19 cellular contexts compared by ENCODE assay signal in the genomic region with DNA sequence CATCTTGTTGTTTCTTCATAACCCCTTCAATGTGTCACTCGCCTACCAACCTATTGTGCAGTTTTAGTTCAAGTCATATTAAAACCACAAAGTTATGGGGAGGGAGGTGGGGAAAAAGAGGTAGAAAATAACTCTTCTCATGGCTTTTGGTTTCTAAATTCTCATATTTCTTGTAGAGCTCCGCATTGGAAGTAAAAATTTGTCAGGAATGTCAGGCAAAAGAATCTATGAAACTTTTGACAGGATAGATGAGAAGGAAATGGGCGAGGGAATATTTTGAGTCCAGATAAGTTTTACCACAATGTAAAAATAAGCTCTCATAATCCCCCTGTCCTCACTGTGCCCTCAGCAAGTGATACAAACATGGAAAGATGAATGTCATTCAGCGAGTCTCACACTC.
A peak's percentile ranks its signal among the peaks of the same experiment; 100 is the strongest.
DNase-seq lines count a peak whose midpoint lies in the region; ATAC-seq and TF ChIP-seq lines count a peak whose summit lies in the region.
"Had no signal": no experiment of that assay in that cellular context is flagged by ENCODE, and none has a peak within 500 bp of the region (broad histone marks: within the 10 kb centered on the region; RNA-seq: fewer than 3 reads in every experiment).

No MANE protein-coding gene starts in this region.

- H3K4me3 ChIP-seq in OCI-LY1 (ENCODE audit: low read depth, low read length, poor library complexity, severe bottlenecking) = no peak overlapping the region
- H3K4me3 ChIP-seq in smooth muscle cell = no peak overlapping the region
- H3K4me3 ChIP-seq: BLaER1, HAP-1 had no signal

- peaks cover 2% of the 10 kb centered on the region for H3K9me3 Mint-ChIP-seq in chondrocyte (ENCODE audit: low read depth)
- H3K9me3 Mint-ChIP-seq in nephron = peaks cover 7% of the 10 kb centered on the region
- H3K9me3 Mint-ChIP-seq: CD8-positive, alpha-beta T cell; HFFc6 had no signal

- 63% methylated on average over 4 of the region's 4 CpGs for WGBS in smooth muscle cell (ENCODE audit: low lambda C conversion rate)

- no peaks in the 10 kb centered on the region for H3K27me3 Mint-ChIP-seq in chondrocyte (ENCODE audit: low read depth)
- no peaks in the 10 kb centered on the region for H3K27me3 Mint-ChIP-seq in nephron (ENCODE audit: low read depth)
- H3K27me3 Mint-ChIP-seq: B cell had no signal

- no peak overlapping the region for H3K4me3 Mint-ChIP-seq in chondrocyte (ENCODE audit: unreplicated experiment)
- H3K4me3 Mint-ChIP-seq in nephron = peak overlapping the region in 1 of 3 experiments; percentile 3
- H3K4me3 Mint-ChIP-seq: B cell; CD4-positive, CD25-positive, alpha-beta regulatory T cell; CD8-positive, alpha-beta T cell; HFFc6 had no signal

- H3K79me2 ChIP-seq in OCI-LY1 (ENCODE audit: insufficient read depth, low read length) (no peaks in the 10 kb centered on the region), smooth muscle cell (ENCODE audit: low read depth) (no peaks in the 10 kb centered on the region)

- H3K9ac ChIP-seq in OCI-LY1 (ENCODE audit: low read length) (no peak overlapping the region; the same call in 1 of the 2 replicates), smooth muscle cell (ENCODE audit: low read depth) (no peak overlapping the region)
- H3K9ac ChIP-seq: BLaER1 had no signal

- H3K4me2 ChIP-seq in OCI-LY1 (ENCODE audit: low read length) = no peak overlapping the region
- H3K4me2 ChIP-seq in smooth muscle cell = peak overlapping the region; percentile 8
- H3K4me2 ChIP-seq: BLaER1 had no signal

- H2AFZ ChIP-seq in OCI-LY1 (ENCODE audit: low read length) (no peak overlapping the region), smooth muscle cell (ENCODE audit: low read depth) (no peak overlapping the region)

- H3K27ac Mint-ChIP-seq in chondrocyte (ENCODE audit: unreplicated experiment) (peak overlapping the region; percentile 28), nephron (peak overlapping the region in 2 of 3 experiments; percentile 27 to 64)
- H3K27ac Mint-ChIP-seq: B cell; CD4-positive, CD25-positive, alpha-beta regulatory T cell; CD8-positive, alpha-beta T cell; HFFc6 had no signal

- no peaks in the 10 kb centered on the region for H3K9me2 ChIP-seq in OCI-LY1 (ENCODE audit: low read depth, low read length)

- H3K36me3 Mint-ChIP-seq in chondrocyte (ENCODE audit: low read depth) (no peaks in the 10 kb centered on the region), nephron (ENCODE audit: low read depth) (peaks cover 5% of the 10 kb centered on the region)
- H3K36me3 Mint-ChIP-seq: CD8-positive, alpha-beta T cell had no signal

- H4K20me1 ChIP-seq in OCI-LY1 (ENCODE audit: insufficient read depth, low read length) (no peaks in the 10 kb centered on the region), smooth muscle cell (ENCODE audit: low read depth) (no peaks in the 10 kb centered on the region)
- H4K20me1 ChIP-seq: BLaER1 had no signal

- H3K4me1 ChIP-seq in OCI-LY1 (ENCODE audit: insufficient read depth, low read length, severe bottlenecking) = peaks cover 37% of the 10 kb centered on the region
- H3K4me1 ChIP-seq in smooth muscle cell (ENCODE audit: low read depth) = no peaks in the 10 kb centered on the region
- H3K4me1 ChIP-seq: Caco-2, HAP-1 had no signal

- H3F3A ChIP-seq in OCI-LY1 (ENCODE audit: insufficient read depth, low read length) (no peaks in the 10 kb centered on the region), smooth muscle cell (ENCODE audit: low read depth) (no peaks in the 10 kb centered on the region)

- H3K27ac ChIP-seq in OCI-LY1 (ENCODE audit: low read depth, low read length, poor library complexity, severe bottlenecking) (peak overlapping the region; percentile 64), smooth muscle cell (ENCODE audit: low read depth) (no peak overlapping the region)
- H3K27ac ChIP-seq: 22Rv1, BLaER1, C4-2B had no signal

- DNase-seq in chondrocyte (ENCODE audit: low spot score) (no peak), smooth muscle cell (lab: John Stamatoyannopoulos, UW; ENCODE audit: unreplicated experiment) (no peak), NCI-H82 treated with DMSO at 0.1 percent for 48 hours (lab: John Stamatoyannopoulos, UW; ENCODE audit: unreplicated experiment) (no peak)
- DNase-seq: Caco-2; CD4-positive, CD25-positive, alpha-beta regulatory T cell; CD8-positive, alpha-beta T cell; DMS153; DND-41; GOT3; HFFc6 had no signal

- no peak for TF ChIP-seq CTCF in OCI-LY1 (IDR thresholded peaks at IDR 0.05; ENCODE audit: low read length)
- no peak for TF ChIP-seq CTCF in chondrocyte (IDR thresholded peaks at IDR 0.05)
- no peak for TF ChIP-seq CTCF in nephron (IDR thresholded peaks at IDR 0.05; ENCODE audit: unreplicated experiment in 3 of 3)
- TF ChIP-seq CTCF in smooth muscle cell (IDR thresholded peaks at IDR 0.05; ENCODE audit: borderline replicate concordance, insufficient read depth, poor library complexity, severe bottlenecking) = no peak

- ATAC-seq in GM18517 (IDR thresholded peaks at IDR 0.05; ENCODE audit: unreplicated experiment) (no peak), HG02870 (IDR thresholded peaks at IDR 0.05; ENCODE audit: unreplicated experiment) (no peak)
- ATAC-seq: CD8-positive, alpha-beta T cell had no signal

- no peaks in the 10 kb centered on the region for H3K27me3 ChIP-seq in OCI-LY1 (ENCODE audit: insufficient read depth, low read length)
- H3K27me3 ChIP-seq in smooth muscle cell (ENCODE audit: low read depth) = no peaks in the 10 kb centered on the region
- H3K27me3 ChIP-seq: BLaER1 had no signal

- no peaks in the 10 kb centered on the region for H3K36me3 ChIP-seq in OCI-LY1 (ENCODE audit: insufficient read depth, low read length)
- H3K36me3 ChIP-seq in smooth muscle cell (ENCODE audit: low read depth) = no peaks in the 10 kb centered on the region
- H3K36me3 ChIP-seq: BLaER1, HAP-1 had no signal

- H3K9me3 ChIP-seq in OCI-LY1 (ENCODE audit: low read length) (peaks cover 8% of the 10 kb centered on the region; the same call in 1 of the 2 replicates), smooth muscle cell (replicated peaks; ENCODE audit: low read depth) (no peaks in the 10 kb centered on the region)
- H3K9me3 ChIP-seq: BLaER1, Caco-2, HAP-1 had no signal

- H3K4me1 Mint-ChIP-seq in chondrocyte (ENCODE audit: low read depth) = peaks cover 57% of the 10 kb centered on the region
- peaks cover 41% of the 10 kb centered on the region for H3K4me1 Mint-ChIP-seq in nephron
- H3K4me1 Mint-ChIP-seq: CD4-positive, CD25-positive, alpha-beta regulatory T cell had no signal
